Comparison of ENCODE assay signal across 11 cellular contexts in genomic region chr2:26000561-26001211, GRCh38. TPM values are rescaled to one million over a fixed set of nuclear protein-coding genes. Genes with fewer than 3 reads are reported as not detected.
DNase-seq lines count a peak whose midpoint lies in the region; ATAC-seq and TF ChIP-seq lines count a peak whose summit lies in the region.
"Had no signal": no experiment of that assay in that cellular context is flagged by ENCODE, and none has a peak within 500 bp of the region (broad histone marks: within the 10 kb centered on the region; RNA-seq: fewer than 3 reads in every experiment).

No MANE protein-coding gene starts in this region.

- dilution Hi-C loops in mammary epithelial cell (cut with HindIII; ENCODE audit: low sequenced_read_pairs) = no loop called here

- intact Hi-C loops in mammary epithelial cell (cut with micrococcal nuclease) = loop anchor here (1.0 kb wide), 1 partner anchor 8 kb away; no protein-coding TSS in a partner anchor
- intact Hi-C loops in mucosa of descending colon (cut with DNase I, micrococcal nuclease) = no loop called here
- intact Hi-C loops in tibial artery (cut with DNase I; ENCODE audit: low total_unique reads) = no loop called here
- intact Hi-C loops in activated CD4-positive, alpha-beta T cell treated with anti-CD3 and anti-CD28 coated beads for 36 hours (cut with DNase I, micrococcal nuclease) = no loop called here

- H3K4me3 Mint-ChIP-seq in activated CD4-positive, alpha-beta T cell treated with anti-CD3 and anti-CD28 coated beads for 36 hours = no peak overlapping the region
- H3K4me3 Mint-ChIP-seq: activated T-cell treated with anti-CD3 and anti-CD28 coated beads, Interleukin-2, amount 50 U/mL, for 24 hours; naive B cell; WTC11 had no signal

- no peaks in the 10 kb centered on the region for H3K27me3 Mint-ChIP-seq in activated CD4-positive, alpha-beta T cell treated with anti-CD3 and anti-CD28 coated beads for 36 hours
- H3K27me3 Mint-ChIP-seq: activated T-cell treated with anti-CD3 and anti-CD28 coated beads, Interleukin-2, amount 50 U/mL, for 24 hours had no signal

- H3K79me2 ChIP-seq in mammary epithelial cell (ENCODE audit: insufficient read depth, low read length) = no peaks in the 10 kb centered on the region

- H3K27ac ChIP-seq in mammary epithelial cell (ENCODE audit: insufficient read depth, low read depth, low read length) (peak overlapping the region; percentile 12), tibial artery (peak overlapping the region; percentile 11 to 67)

- no peaks in the 10 kb centered on the region for H4K20me1 ChIP-seq in mammary epithelial cell (ENCODE audit: insufficient read depth, low read length)

- no peaks in the 10 kb centered on the region for H3K27me3 ChIP-seq in mammary epithelial cell (ENCODE audit: insufficient read depth, low read length)
- H3K27me3 ChIP-seq in tibial artery = no peaks in the 10 kb centered on the region

- H3K4me1 ChIP-seq in mammary epithelial cell (ENCODE audit: insufficient read depth, low read length) (peaks cover 23% of the 10 kb centered on the region), mucosa of descending colon (ENCODE audit: low read depth) (peaks cover 13% of the 10 kb centered on the region), tibial artery (peaks cover 0 to 53% (median 29%) of the 10 kb centered on the region in 4 donors)

- in situ Hi-C loops in mammary epithelial cell (cut with MboI; ENCODE audit: low sequenced_read_pairs in 2 of 2) = no loop called here

- no peaks in the 10 kb centered on the region for H3K36me3 Mint-ChIP-seq in activated CD4-positive, alpha-beta T cell treated with anti-CD3 and anti-CD28 coated beads for 36 hours (ENCODE audit: low read depth)
- H3K36me3 Mint-ChIP-seq: naive B cell, WTC11 had no signal

- TF ChIP-seq CTCF in mammary epithelial cell (conservative IDR thresholded peaks at IDR 0.05 in 1 of 2, IDR thresholded peaks at IDR 0.05 in 1 of 2; ENCODE audit: extremely low read depth in 1 of 2, insufficient read depth in 1 of 2, low read depth in 1 of 2, low read length in 2 of 2) (peak in 1 of 2 donors; percentile 41), mucosa of descending colon (IDR thresholded peaks at IDR 0.05) (no peak), tibial artery (IDR thresholded peaks at IDR 0.05) (no peak)

- no peak overlapping the region for H3K9ac ChIP-seq in mammary epithelial cell (ENCODE audit: insufficient read depth, low read length)

- no peak overlapping the region for H3K4me2 ChIP-seq in mammary epithelial cell (ENCODE audit: insufficient read depth, low read depth, low read length)

- H2AFZ ChIP-seq in mammary epithelial cell (ENCODE audit: low read depth, low read length) = peak overlapping the region; percentile 2

- no TSS peak for BruUV-seq in mammary epithelial cell (replicated peaks; lab: Mats Ljungman, UMichigan)

- ATAC-seq in mucosa of descending colon = peak; percentile 47
- no peak for ATAC-seq in GM19035 (IDR thresholded peaks at IDR 0.05; ENCODE audit: unreplicated experiment)
- no peak for ATAC-seq in activated CD4-positive, alpha-beta T cell treated with anti-CD3 and anti-CD28 coated beads for 36 hours
- ATAC-seq: WTC11 had no signal

- H3K27ac Mint-ChIP-seq in activated CD4-positive, alpha-beta T cell treated with anti-CD3 and anti-CD28 coated beads for 36 hours = no peak overlapping the region
- H3K27ac Mint-ChIP-seq: activated T-cell treated with anti-CD3 and anti-CD28 coated beads, Interleukin-2, amount 50 U/mL, for 24 hours; naive B cell; WTC11 had no signal

- CTCF ChIA-PET in mammary epithelial cell (lab: Charles Lee; ENCODE audit: low non-redundant PET) = interaction anchor here (0.6 kb wide), 1 partner anchor 396 kb away, joined by 3 read pairs; no protein-coding TSS in a partner anchor
- CTCF ChIA-PET in activated CD4-positive, alpha-beta T cell treated with anti-CD3 and anti-CD28 coated beads for 36 hours (lab: Charles Lee) = interaction anchor here (0.7 kb wide), 1 partner anchor 196 kb away, joined by 3 read pairs; no protein-coding TSS in a partner anchor

- POLR2A ChIA-PET in activated CD4-positive, alpha-beta T cell treated with anti-CD3 and anti-CD28 coated beads for 36 hours (lab: Charles Lee) = interaction anchor here (0.6 kb wide), 1 partner anchor 10 kb away, joined by 6 read pairs; no protein-coding TSS in a partner anchor

- no peaks in the 10 kb centered on the region for H3K36me3 ChIP-seq in mammary epithelial cell (ENCODE audit: insufficient read depth, low read length)
- no peaks in the 10 kb centered on the region for H3K36me3 ChIP-seq in mucosa of descending colon (ENCODE audit: low read depth)
- no peaks in the 10 kb centered on the region for H3K36me3 ChIP-seq in tibial artery

- H3K9me3 ChIP-seq in mammary epithelial cell (replicated peaks; ENCODE audit: insufficient read depth, low read length) = no peaks in the 10 kb centered on the region
- H3K9me3 ChIP-seq in mucosa of descending colon = no peaks in the 10 kb centered on the region
- H3K9me3 ChIP-seq in tibial artery = no peaks in the 10 kb centered on the region

- 20% methylated on average over 4 of the region's 7 CpGs for WGBS in mammary epithelial cell (ENCODE audit: low coverage, missing lambda C conversion rate)

- DNase-seq in M059J (ENCODE audit: low read depth) (peak; percentile 57), mammary epithelial cell (peak; percentile 62), mucosa of descending colon (no peak), tibial artery (peak; percentile 42 to 84), amniotic stem cell (lab: John Stamatoyannopoulos, UW) (no peak)
- DNase-seq in activated CD4-positive, alpha-beta T cell treated with anti-CD3 and anti-CD28 coated beads for 36 hours = no peak
- DNase-seq: activated T-cell treated with anti-CD3 and anti-CD28 coated beads, Interleukin-2, amount 50 U/mL, for 24 hours; HCEC 1CT; naive B cell had no signal

- H3K9me3 Mint-ChIP-seq in activated CD4-positive, alpha-beta T cell treated with anti-CD3 and anti-CD28 coated beads for 36 hours (ENCODE audit: low read depth) = no peaks in the 10 kb centered on the region
- H3K9me3 Mint-ChIP-seq: activated T-cell treated with anti-CD3 and anti-CD28 coated beads, Interleukin-2, amount 50 U/mL, for 24 hours; naive B cell; WTC11 had no signal

- H3K4me1 Mint-ChIP-seq in activated CD4-positive, alpha-beta T cell treated with anti-CD3 and anti-CD28 coated beads for 36 hours = no peaks in the 10 kb centered on the region
- H3K4me1 Mint-ChIP-seq: naive B cell had no signal

- H3K4me3 ChIP-seq in mammary epithelial cell (replicated peaks in 1 of 3; ENCODE audit: insufficient read depth in 1 of 3, low read depth in 2 of 3, low read length in 3 of 3) = no peak overlapping the region
- H3K4me3 ChIP-seq in mucosa of descending colon = no peak overlapping the region
- no peak overlapping the region for H3K4me3 ChIP-seq in tibial artery

RNA-seq across cellular contexts. Expression of gene KIF3C, which starts 18.4 kb away (rescaled TPM):
- total RNA-seq in M059J (2014; rRNA removed; shearing (Covaris generic)) = 6.3 and 11.1 TPM in 2 replicates
- total RNA-seq in mammary epithelial cell = 10 to 100 TPM; 30.7 to 35.3 TPM
- 9.1 TPM for polyA plus RNA-seq in mammary epithelial cell
- polyA minus RNA-seq in mammary epithelial cell = 30.3 TPM
- 10 to 100 TPM in 1 of 3 donors, 1 to 10 TPM in 2; 1.7 to 14.9 (median 3.3) TPM for total RNA-seq in mucosa of descending colon
- 1 to 10 TPM; 5.2 to 5.3 TPM for total RNA-seq in activated CD4-positive, alpha-beta T cell treated with anti-CD3 and anti-CD28 coated beads for 36 hours

RNA-seq across cellular contexts. Expression of gene RAB10, which starts 33.2 kb away (rescaled TPM):
- 71.0 and 115 TPM in 2 replicates for total RNA-seq in M059J (2014; rRNA removed; shearing (Covaris generic))
- total RNA-seq in mammary epithelial cell = 100 to 1,000 TPM; 127 to 188 TPM
- 94.8 TPM for polyA plus RNA-seq in mammary epithelial cell
- 49.8 TPM for polyA minus RNA-seq in mammary epithelial cell
- 100 to 1,000 TPM; 129 to 166 (median 162) TPM for total RNA-seq in mucosa of descending colon
- 100 to 1,000 TPM; 103 to 160 TPM for total RNA-seq in activated CD4-positive, alpha-beta T cell treated with anti-CD3 and anti-CD28 coated beads for 36 hours

Comparison
In these comparisons a context has a peak if more than half of its experiments do, and no peak if none do; other contexts are left out.
1. DNase-seq: peak in M059J (single experiment), mammary epithelial cell (single experiment) and tibial artery (2 of 2); none in mucosa of descending colon (0 of 3), activated CD4-positive, alpha-beta T cell treated with anti-CD3 and anti-CD28 coated beads for 36 hours (single experiment) and amniotic stem cell (single experiment).